Comparison of ENCODE assay signal across 15 cellular contexts in genomic region chr1:39434797-39435395, GRCh38. TPM values are rescaled to one million over a fixed set of nuclear protein-coding genes. Genes with fewer than 3 reads are reported as not detected.
DNase-seq lines count a peak whose midpoint lies in the region; ATAC-seq, FAIRE-seq and TF ChIP-seq lines count a peak whose summit lies in the region.
"Had no signal": no experiment of that assay in that cellular context is flagged by ENCODE, and none has a peak within 500 bp of the region (broad histone marks: within the 10 kb centered on the region; RNA-seq: fewer than 3 reads in every experiment).

No MANE protein-coding gene starts in this region.

- H3K27ac Mint-ChIP-seq in T-cell = peak overlapping the region; percentile 3 to 11
- H3K27ac Mint-ChIP-seq in CD4-positive, alpha-beta memory T cell = peak overlapping the region in 2 of 7 donors; percentile 47 to 58

- no peaks in the 10 kb centered on the region for H3K4me1 Mint-ChIP-seq in T-cell
- peaks cover 0 to 1% (median under 1%) of the 10 kb centered on the region in 4 donors for H3K4me1 Mint-ChIP-seq in CD4-positive, alpha-beta memory T cell

- no peaks in the 10 kb centered on the region for H3K9me3 Mint-ChIP-seq in T-cell
- H3K9me3 Mint-ChIP-seq in CD4-positive, alpha-beta memory T cell = no peaks in the 10 kb centered on the region

- FAIRE-seq in pancreas (lab: Jason Lieb, UNC) = peak; percentile 88

- H3K27ac ChIP-seq in left ventricle myocardium inferior (replicated peaks) (peak overlapping the region; percentile 45), pancreas (peak overlapping the region; percentile 10 to 64 (median 38))
- no peak overlapping the region for H3K27ac ChIP-seq in CD4-positive, alpha-beta memory T cell (ENCODE audit: low read depth, low read length)
- H3K27ac ChIP-seq: C4-2B, parathyroid adenoma had no signal

- CTCF ChIA-PET in T-cell (lab: Charles Lee) = interaction anchor here in 1 of 2 donors (0.7 kb wide), 1 partner anchor 8 kb away, joined by 5 read pairs; no protein-coding TSS in a partner anchor
- CTCF ChIA-PET in CD4-positive, alpha-beta memory T cell (lab: Charles Lee; ENCODE audit: partially characterized antibody) = interaction anchor here (0.7 to 1.5 kb wide), 2 partner anchors 10 to 135 kb away, joined by 3 read pairs; no protein-coding TSS in a partner anchor

- H3K4me1 ChIP-seq in left ventricle myocardium inferior (peaks cover 39% of the 10 kb centered on the region), pancreas (peaks cover 0 to 17% (median 13%) of the 10 kb centered on the region in 3 donors)
- no peaks in the 10 kb centered on the region for H3K4me1 ChIP-seq in CD4-positive, alpha-beta memory T cell (ENCODE audit: insufficient read depth, low read length)
- H3K4me1 ChIP-seq: parathyroid adenoma had no signal

- no peaks in the 10 kb centered on the region for H3K27me3 Mint-ChIP-seq in T-cell
- no peaks in the 10 kb centered on the region for H3K27me3 Mint-ChIP-seq in CD4-positive, alpha-beta memory T cell

- H3K4me3 ChIP-seq in left ventricle myocardium inferior (no peak overlapping the region), pancreas (no peak overlapping the region)
- no peak overlapping the region for H3K4me3 ChIP-seq in CD4-positive, alpha-beta memory T cell (ENCODE audit: low read length in 2 of 2)

- no peak for TF ChIP-seq CTCF in left ventricle myocardium inferior (IDR thresholded peaks at IDR 0.05; ENCODE audit: borderline replicate concordance)
- no peak for TF ChIP-seq CTCF in pancreas (IDR thresholded peaks at IDR 0.05)

- intact Hi-C loops in left ventricle myocardium inferior (cut with micrococcal nuclease) (no loop called here), pancreas (cut with DNase I) (no loop called here)
- intact Hi-C loops in CD4-positive, alpha-beta memory T cell (cut with micrococcal nuclease) = no loop called here

- H3K36me3 ChIP-seq in left ventricle myocardium inferior (peaks cover 100% of the 10 kb centered on the region), pancreas (peaks cover 4 to 50% (median 26%) of the 10 kb centered on the region in 3 donors)
- H3K36me3 ChIP-seq in CD4-positive, alpha-beta memory T cell (ENCODE audit: insufficient read depth, low read length) = peaks cover 76% of the 10 kb centered on the region

- peaks cover 62% of the 10 kb centered on the region for H3K36me3 Mint-ChIP-seq in T-cell
- peaks cover 52 to 78% of the 10 kb centered on the region in 2 donors for H3K36me3 Mint-ChIP-seq in CD4-positive, alpha-beta memory T cell

- H3K9me3 ChIP-seq in left ventricle myocardium inferior (replicated peaks) (no peaks in the 10 kb centered on the region), pancreas (no peaks in the 10 kb centered on the region)
- no peaks in the 10 kb centered on the region for H3K9me3 ChIP-seq in CD4-positive, alpha-beta memory T cell (ENCODE audit: control insufficient read depth in 1 of 2, low read length in 2 of 2)

- H3K27me3 ChIP-seq in left ventricle myocardium inferior (ENCODE audit: low read depth) = no peaks in the 10 kb centered on the region
- H3K27me3 ChIP-seq in pancreas = no peaks in the 10 kb centered on the region
- no peaks in the 10 kb centered on the region for H3K27me3 ChIP-seq in CD4-positive, alpha-beta memory T cell (ENCODE audit: insufficient read depth, low read length)

- DNase-seq in DMS53 (lab: John Stamatoyannopoulos, UW) (peak; percentile 59), T-cell (no peak), left ventricle myocardium inferior (no peak), pancreas (no peak), germinal center (ENCODE audit: low spot score) (no peak), GM03348 (ENCODE audit: low spot score) (no peak)
- no peak for DNase-seq in CD4-positive, alpha-beta memory T cell
- DNase-seq: activated CD4-positive, alpha-beta T cell treated with anti-CD3 and anti-CD28 coated beads for 48 hours; cortex of kidney; foreskin fibroblast; stimulated activated CD4-positive, alpha-beta T cell treated with anti-CD3 and anti-CD28 coated beads, Interleukin-4, amount 100 ng/mL, for 1 hour; SW 1271 had no signal

- POLR2A ChIA-PET in T-cell (lab: Charles Lee) = interaction anchor here in 1 of 2 donors (0.7 kb wide), 1 partner anchor 45 kb away, joined by 3 read pairs; no protein-coding TSS in a partner anchor
- POLR2A ChIA-PET in CD4-positive, alpha-beta memory T cell (lab: Charles Lee; ENCODE audit: partially characterized antibody) = no interaction called here

- 15 to 16% methylated on average over 3 of the region's 3 CpGs for WGBS in pancreas, 2 donors

- ATAC-seq in T-cell (replicated peaks in 1 of 4) (no peak), pancreas (peak; percentile 72 to 94 (median 91)), GM21381 (IDR thresholded peaks at IDR 0.05; ENCODE audit: unreplicated experiment) (no peak)

- H3K4me3 Mint-ChIP-seq in T-cell = no peak overlapping the region
- H3K4me3 Mint-ChIP-seq in CD4-positive, alpha-beta memory T cell = no peak overlapping the region

RNA-seq across cellular contexts. Expression of gene BMP8A, which starts 56.5 kb away (rescaled TPM):
- under 1 TPM in 1 of 5 donors, not detected in 4; 0.38 TPM for total RNA-seq in T-cell
- 0.16 TPM for total RNA-seq in left ventricle myocardium inferior
- 1 to 10 TPM in 5 of 6 donors, under 1 TPM in 1; 0.71 to 6.0 (median 1.7) TPM for total RNA-seq in pancreas
- under 1 TPM; 0.26 to 0.38 TPM for polyA plus RNA-seq in pancreas
- not detected for total RNA-seq in CD4-positive, alpha-beta memory T cell
- not detected for polyA plus RNA-seq in CD4-positive, alpha-beta memory T cell

Comparison
In these comparisons a context has a peak if more than half of its experiments do, and no peak if none do; other contexts are left out.
1. ATAC-seq: peak in pancreas (4 of 4); none in T-cell (0 of 4) and GM21381 (single experiment).